Comparison of ENCODE assay signal across 1 cellular context in the genomic region with DNA sequence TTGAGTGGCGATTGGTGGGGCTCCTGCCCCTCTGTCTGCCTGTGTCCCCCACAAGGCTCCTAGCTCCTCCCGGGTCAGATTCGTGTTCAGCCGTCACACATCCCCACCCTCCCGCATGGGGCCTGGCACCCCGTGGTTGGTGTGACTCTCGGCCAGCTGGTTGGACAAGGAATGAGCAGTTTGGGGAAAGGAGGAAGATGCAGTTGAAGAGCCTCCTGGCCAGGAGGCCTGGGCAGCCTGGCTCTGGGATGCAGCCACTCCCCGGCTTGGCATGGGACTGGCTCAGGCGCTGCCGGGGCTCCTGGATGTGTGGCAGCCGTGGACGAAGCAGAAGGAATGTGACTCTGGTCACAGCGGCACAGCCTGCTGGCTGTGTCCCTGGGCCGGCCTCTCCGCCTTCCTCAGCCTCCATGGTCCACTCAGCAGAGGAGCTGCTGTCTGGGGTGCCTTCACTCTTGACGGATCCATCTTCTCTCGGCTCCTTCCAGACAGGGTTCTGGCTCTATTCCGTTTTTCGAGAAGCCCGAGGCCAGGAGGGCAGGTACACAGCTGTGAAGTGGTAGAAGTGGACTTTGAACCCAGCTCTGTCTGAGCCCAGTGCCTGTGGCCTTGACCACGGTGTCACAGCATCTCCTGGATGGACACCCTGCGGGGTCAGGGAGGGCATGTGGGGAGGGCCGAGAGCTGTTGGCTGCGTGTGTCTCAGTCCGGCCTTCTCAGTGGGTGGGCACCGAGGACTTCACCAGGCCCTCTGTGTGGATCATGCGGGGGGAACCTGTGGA.
TF ChIP-seq lines count a peak whose summit lies in the region.

No MANE protein-coding gene starts in this region.

TF ChIP-seq in HepG2, 621 proteins besides CTCF, POLR2A, EP300 and RAD21 (continued from another document and continues in another):
- TF ChIP-seq, protein P1, sequence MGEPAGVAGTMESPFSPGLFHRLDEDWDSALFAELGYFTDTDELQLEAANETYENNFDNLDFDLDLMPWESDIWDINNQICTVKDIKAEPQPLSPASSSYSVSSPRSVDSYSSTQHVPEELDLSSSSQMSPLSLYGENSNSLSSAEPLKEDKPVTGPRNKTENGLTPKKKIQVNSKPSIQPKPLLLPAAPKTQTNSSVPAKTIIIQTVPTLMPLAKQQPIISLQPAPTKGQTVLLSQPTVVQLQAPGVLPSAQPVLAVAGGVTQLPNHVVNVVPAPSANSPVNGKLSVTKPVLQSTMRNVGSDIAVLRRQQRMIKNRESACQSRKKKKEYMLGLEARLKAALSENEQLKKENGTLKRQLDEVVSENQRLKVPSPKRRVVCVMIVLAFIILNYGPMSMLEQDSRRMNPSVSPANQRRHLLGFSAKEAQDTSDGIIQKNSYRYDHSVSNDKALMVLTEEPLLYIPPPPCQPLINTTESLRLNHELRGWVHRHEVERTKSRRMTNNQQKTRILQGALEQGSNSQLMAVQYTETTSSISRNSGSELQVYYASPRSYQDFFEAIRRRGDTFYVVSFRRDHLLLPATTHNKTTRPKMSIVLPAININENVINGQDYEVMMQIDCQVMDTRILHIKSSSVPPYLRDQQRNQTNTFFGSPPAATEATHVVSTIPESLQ (CRISPR knock-in tag; conservative IDR thresholded peaks at IDR 0.05) = no peak
- TF ChIP-seq, protein P2, sequence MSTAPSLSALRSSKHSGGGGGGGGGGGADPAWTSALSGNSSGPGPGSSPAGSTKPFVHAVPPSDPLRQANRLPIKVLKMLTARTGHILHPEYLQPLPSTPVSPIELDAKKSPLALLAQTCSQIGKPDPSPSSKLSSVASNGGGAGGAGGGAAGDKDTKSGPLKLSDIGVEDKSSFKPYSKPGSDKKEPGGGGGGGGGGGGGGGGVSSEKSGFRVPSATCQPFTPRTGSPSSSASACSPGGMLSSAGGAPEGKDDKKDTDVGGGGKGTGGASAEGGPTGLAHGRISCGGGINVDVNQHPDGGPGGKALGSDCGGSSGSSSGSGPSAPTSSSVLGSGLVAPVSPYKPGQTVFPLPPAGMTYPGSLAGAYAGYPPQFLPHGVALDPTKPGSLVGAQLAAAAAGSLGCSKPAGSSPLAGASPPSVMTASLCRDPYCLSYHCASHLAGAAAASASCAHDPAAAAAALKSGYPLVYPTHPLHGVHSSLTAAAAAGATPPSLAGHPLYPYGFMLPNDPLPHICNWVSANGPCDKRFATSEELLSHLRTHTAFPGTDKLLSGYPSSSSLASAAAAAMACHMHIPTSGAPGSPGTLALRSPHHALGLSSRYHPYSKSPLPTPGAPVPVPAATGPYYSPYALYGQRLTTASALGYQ (CRISPR knock-in tag; IDR thresholded peaks at IDR 0.05) = peak; percentile 73; the same call in 1 of the 2 replicates
- no peak for TF ChIP-seq SUZ12 (IDR thresholded peaks at IDR 0.05; ENCODE audit: low read depth, low read length)
- no peak for TF ChIP-seq ZNF816 (CRISPR knock-in tag; IDR thresholded peaks at IDR 0.05; ENCODE audit: borderline replicate concordance)
- no peak for TF ChIP-seq ZNF557 (CRISPR knock-in tag; IDR thresholded peaks at IDR 0.05)
- no peak for TF ChIP-seq TAF15 (IDR thresholded peaks at IDR 0.05; ENCODE audit: low read depth, low read length, poor library complexity, severe bottlenecking)
- no peak for TF ChIP-seq ZNF3 (CRISPR knock-in tag; IDR thresholded peaks at IDR 0.05)
- TF ChIP-seq SRSF9 (IDR thresholded peaks at IDR 0.05; ENCODE audit: borderline replicate concordance, insufficient read depth, low read depth, low read length, poor library complexity, severe bottlenecking) = no peak
- TF ChIP-seq THYN1 (CRISPR knock-in tag; IDR thresholded peaks at IDR 0.05; ENCODE audit: borderline replicate concordance, low read depth) = no peak
- no peak for TF ChIP-seq FLYWCH1 (CRISPR knock-in tag; IDR thresholded peaks at IDR 0.05)
- TF ChIP-seq, protein P3, sequence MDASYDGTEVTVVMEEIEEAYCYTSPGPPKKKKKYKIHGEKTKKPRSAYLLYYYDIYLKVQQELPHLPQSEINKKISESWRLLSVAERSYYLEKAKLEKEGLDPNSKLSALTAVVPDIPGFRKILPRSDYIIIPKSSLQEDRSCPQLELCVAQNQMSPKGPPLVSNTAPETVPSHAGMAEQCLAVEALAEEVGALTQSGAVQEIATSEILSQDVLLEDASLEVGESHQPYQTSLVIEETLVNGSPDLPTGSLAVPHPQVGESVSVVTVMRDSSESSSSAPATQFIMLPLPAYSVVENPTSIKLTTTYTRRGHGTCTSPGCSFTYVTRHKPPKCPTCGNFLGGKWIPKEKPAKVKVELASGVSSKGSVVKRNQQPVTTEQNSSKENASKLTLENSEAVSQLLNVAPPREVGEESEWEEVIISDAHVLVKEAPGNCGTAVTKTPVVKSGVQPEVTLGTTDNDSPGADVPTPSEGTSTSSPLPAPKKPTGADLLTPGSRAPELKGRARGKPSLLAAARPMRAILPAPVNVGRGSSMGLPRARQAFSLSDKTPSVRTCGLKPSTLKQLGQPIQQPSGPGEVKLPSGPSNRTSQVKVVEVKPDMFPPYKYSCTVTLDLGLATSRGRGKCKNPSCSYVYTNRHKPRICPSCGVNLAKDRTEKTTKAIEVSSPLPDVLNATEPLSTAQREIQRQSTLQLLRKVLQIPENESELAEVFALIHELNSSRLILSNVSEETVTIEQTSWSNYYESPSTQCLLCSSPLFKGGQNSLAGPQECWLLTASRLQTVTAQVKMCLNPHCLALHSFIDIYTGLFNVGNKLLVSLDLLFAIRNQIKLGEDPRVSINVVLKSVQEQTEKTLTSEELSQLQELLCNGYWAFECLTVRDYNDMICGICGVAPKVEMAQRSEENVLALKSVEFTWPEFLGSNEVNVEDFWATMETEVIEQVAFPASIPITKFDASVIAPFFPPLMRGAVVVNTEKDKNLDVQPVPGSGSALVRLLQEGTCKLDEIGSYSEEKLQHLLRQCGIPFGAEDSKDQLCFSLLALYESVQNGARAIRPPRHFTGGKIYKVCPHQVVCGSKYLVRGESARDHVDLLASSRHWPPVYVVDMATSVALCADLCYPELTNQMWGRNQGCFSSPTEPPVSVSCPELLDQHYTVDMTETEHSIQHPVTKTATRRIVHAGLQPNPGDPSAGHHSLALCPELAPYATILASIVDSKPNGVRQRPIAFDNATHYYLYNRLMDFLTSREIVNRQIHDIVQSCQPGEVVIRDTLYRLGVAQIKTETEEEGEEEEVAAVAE (CRISPR knock-in tag; IDR thresholded peaks at IDR 0.05; ENCODE audit: borderline replicate concordance) = no peak
- TF ChIP-seq ZMAT3 (CRISPR knock-in tag; conservative IDR thresholded peaks at IDR 0.05) = no peak
- no peak for TF ChIP-seq ZNF253 (CRISPR knock-in tag; IDR thresholded peaks at IDR 0.05; ENCODE audit: borderline replicate concordance)
- TF ChIP-seq, protein P4, sequence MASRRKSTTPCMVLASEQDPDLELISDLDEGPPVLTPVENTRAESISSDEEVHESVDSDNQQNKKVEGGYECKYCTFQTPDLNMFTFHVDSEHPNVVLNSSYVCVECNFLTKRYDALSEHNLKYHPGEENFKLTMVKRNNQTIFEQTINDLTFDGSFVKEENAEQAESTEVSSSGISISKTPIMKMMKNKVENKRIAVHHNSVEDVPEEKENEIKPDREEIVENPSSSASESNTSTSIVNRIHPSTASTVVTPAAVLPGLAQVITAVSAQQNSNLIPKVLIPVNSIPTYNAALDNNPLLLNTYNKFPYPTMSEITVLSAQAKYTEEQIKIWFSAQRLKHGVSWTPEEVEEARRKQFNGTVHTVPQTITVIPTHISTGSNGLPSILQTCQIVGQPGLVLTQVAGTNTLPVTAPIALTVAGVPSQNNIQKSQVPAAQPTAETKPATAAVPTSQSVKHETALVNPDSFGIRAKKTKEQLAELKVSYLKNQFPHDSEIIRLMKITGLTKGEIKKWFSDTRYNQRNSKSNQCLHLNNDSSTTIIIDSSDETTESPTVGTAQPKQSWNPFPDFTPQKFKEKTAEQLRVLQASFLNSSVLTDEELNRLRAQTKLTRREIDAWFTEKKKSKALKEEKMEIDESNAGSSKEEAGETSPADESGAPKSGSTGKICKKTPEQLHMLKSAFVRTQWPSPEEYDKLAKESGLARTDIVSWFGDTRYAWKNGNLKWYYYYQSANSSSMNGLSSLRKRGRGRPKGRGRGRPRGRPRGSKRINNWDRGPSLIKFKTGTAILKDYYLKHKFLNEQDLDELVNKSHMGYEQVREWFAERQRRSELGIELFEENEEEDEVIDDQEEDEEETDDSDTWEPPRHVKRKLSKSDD (CRISPR knock-in tag; IDR thresholded peaks at IDR 0.05; ENCODE audit: low read depth) = no peak
- peak; percentile 70; the same call in 1 of the 2 replicates for TF ChIP-seq SOX5 (CRISPR knock-in tag; IDR thresholded peaks at IDR 0.05; ENCODE audit: borderline replicate concordance)
- TF ChIP-seq, protein P5, sequence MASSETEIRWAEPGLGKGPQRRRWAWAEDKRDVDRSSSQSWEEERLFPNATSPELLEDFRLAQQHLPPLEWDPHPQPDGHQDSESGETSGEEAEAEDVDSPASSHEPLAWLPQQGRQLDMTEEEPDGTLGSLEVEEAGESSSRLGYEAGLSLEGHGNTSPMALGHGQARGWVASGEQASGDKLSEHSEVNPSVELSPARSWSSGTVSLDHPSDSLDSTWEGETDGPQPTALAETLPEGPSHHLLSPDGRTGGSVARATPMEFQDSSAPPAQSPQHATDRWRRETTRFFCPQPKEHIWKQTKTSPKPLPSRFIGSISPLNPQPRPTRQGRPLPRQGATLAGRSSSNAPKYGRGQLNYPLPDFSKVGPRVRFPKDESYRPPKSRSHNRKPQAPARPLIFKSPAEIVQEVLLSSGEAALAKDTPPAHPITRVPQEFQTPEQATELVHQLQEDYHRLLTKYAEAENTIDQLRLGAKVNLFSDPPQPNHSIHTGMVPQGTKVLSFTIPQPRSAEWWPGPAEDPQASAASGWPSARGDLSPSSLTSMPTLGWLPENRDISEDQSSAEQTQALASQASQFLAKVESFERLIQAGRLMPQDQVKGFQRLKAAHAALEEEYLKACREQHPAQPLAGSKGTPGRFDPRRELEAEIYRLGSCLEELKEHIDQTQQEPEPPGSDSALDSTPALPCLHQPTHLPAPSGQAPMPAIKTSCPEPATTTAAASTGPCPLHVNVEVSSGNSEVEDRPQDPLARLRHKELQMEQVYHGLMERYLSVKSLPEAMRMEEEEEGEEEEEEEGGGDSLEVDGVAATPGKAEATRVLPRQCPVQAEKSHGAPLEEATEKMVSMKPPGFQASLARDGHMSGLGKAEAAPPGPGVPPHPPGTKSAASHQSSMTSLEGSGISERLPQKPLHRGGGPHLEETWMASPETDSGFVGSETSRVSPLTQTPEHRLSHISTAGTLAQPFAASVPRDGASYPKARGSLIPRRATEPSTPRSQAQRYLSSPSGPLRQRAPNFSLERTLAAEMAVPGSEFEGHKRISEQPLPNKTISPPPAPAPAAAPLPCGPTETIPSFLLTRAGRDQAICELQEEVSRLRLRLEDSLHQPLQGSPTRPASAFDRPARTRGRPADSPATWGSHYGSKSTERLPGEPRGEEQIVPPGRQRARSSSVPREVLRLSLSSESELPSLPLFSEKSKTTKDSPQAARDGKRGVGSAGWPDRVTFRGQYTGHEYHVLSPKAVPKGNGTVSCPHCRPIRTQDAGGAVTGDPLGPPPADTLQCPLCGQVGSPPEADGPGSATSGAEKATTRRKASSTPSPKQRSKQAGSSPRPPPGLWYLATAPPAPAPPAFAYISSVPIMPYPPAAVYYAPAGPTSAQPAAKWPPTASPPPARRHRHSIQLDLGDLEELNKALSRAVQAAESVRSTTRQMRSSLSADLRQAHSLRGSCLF (CRISPR knock-in tag; IDR thresholded peaks at IDR 0.05; ENCODE audit: borderline replicate concordance) = no peak
- TF ChIP-seq, protein P6, sequence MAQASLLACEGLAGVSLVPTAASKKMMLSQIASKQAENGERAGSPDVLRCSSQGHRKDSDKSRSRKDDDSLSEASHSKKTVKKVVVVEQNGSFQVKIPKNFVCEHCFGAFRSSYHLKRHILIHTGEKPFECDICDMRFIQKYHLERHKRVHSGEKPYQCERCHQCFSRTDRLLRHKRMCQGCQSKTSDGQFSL (CRISPR knock-in tag; IDR thresholded peaks at IDR 0.05) = peak; percentile 66; the same call in 1 of the 2 replicates
- peak; percentile 71; the same call in 1 of the 2 replicates for TF ChIP-seq MXD4 (CRISPR knock-in tag; IDR thresholded peaks at IDR 0.05)
- TF ChIP-seq, protein P7, sequence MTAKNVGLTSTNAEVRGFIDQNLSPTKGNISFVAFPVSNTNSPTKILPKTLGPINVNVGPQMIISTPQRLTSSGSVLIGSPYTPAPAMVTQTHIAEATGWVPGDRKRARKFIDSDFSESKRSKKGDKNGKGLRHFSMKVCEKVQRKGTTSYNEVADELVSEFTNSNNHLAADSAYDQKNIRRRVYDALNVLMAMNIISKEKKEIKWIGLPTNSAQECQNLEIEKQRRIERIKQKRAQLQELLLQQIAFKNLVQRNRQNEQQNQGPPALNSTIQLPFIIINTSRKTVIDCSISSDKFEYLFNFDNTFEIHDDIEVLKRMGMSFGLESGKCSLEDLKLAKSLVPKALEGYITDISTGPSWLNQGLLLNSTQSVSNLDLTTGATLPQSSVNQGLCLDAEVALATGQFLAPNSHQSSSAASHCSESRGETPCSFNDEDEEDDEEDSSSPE (CRISPR knock-in tag; IDR thresholded peaks at IDR 0.05) = peak; percentile 35; the same call in 1 of the 2 replicates
- TF ChIP-seq ZNF788 (CRISPR knock-in tag; IDR thresholded peaks at IDR 0.05; ENCODE audit: borderline replicate concordance) = peak; percentile 85
- TF ChIP-seq KLF11 (CRISPR knock-in tag; IDR thresholded peaks at IDR 0.05) = no peak
